In the genomic region with DNA sequence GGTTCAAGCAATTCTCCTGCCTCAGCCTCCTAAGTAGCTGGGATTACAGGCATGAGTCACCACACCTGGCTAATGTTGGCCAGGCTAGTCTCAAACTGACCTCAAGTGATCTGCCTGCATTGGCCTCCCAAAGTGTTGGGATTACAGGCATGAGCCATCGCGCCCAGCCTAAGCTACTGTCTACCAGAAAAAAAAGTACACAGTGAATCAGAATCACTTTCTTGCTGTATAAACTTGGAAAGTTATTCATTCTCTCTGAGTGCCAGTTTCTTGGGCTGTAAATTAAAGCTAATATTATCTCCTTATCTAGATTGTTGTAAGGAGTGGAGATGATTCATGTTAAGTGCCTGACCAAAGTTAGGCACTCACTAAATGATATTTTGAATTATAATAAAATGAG, we compare ENCODE assay signal across 23 cellular contexts.
DNase-seq lines count a peak whose midpoint lies in the region; ATAC-seq, FAIRE-seq and TF ChIP-seq lines count a peak whose summit lies in the region.
"Had no signal": no experiment of that assay in that cellular context is flagged by ENCODE, and none has a peak within 500 bp of the region (broad histone marks: within the 10 kb centered on the region; RNA-seq: fewer than 3 reads in every experiment).

No MANE protein-coding gene starts in this region.

- TF ChIP-seq POLR2A in adrenal gland (IDR thresholded peaks at IDR 0.05), result no peak
- TF ChIP-seq POLR2A in gastroesophageal sphincter (IDR thresholded peaks at IDR 0.05), result no peak

- FAIRE-seq in pancreas (lab: Jason Lieb, UNC), result no peak
- FAIRE-seq: A204.1 had no signal

- H3K36me3 ChIP-seq in adrenal gland (replicated peaks in 1 of 2), result no peaks in the 10 kb centered on the region
- H3K36me3 ChIP-seq in gastroesophageal sphincter, result no peaks in the 10 kb centered on the region
- H3K36me3 ChIP-seq in stomach smooth muscle (ENCODE audit: control insufficient read depth in 2 of 2, insufficient read depth in 2 of 2, low read length in 2 of 2), result no peaks in the 10 kb centered on the region
- no peaks in the 10 kb centered on the region for H3K36me3 ChIP-seq in pancreas
- H3K36me3 ChIP-seq: HAP-1, neural progenitor cell, tibial nerve had no signal

- H3K4me1 ChIP-seq in adrenal gland (replicated peaks in 1 of 2), result peaks cover 0 to 4% of the 10 kb centered on the region in 2 donors
- H3K4me1 ChIP-seq in gastroesophageal sphincter, result peaks cover 5 to 51% (median 19%) of the 10 kb centered on the region in 3 donors
- peaks cover 16% of the 10 kb centered on the region for H3K4me1 ChIP-seq in stomach smooth muscle (ENCODE audit: control insufficient read depth, insufficient read depth, low read length)
- no peaks in the 10 kb centered on the region for H3K4me1 ChIP-seq in pancreas
- H3K4me1 ChIP-seq: HAP-1 had no signal

- H3K9me3 ChIP-seq in adrenal gland (replicated peaks in 1 of 3) (no peaks in the 10 kb centered on the region), gastroesophageal sphincter (peaks cover 0 to 1% (median 0%) of the 10 kb centered on the region in 3 donors), stomach smooth muscle (ENCODE audit: control insufficient read depth in 2 of 2, low read length in 2 of 2) (no peaks in the 10 kb centered on the region), pancreas (no peaks in the 10 kb centered on the region)
- H3K9me3 ChIP-seq: HAP-1 had no signal

- DNase-seq in NCI-H82 (lab: John Stamatoyannopoulos, UW) (peak; percentile 52), NCI-H82 treated with DMSO at 0.1 percent for 48 hours (lab: John Stamatoyannopoulos, UW; ENCODE audit: unreplicated experiment) (no peak), adrenal gland (peak in 4 of 7 donors; percentile 5 to 30 (median 21)), UCSD-AML1 (lab: John Stamatoyannopoulos, UW; ENCODE audit: unreplicated experiment) (no peak), pancreas (no peak), germinal center (ENCODE audit: low spot score) (no peak)
- DNase-seq: activated CD4-positive, alpha-beta T cell treated with anti-CD3 and anti-CD28 coated beads for 4 hours; DMS79 treated with DMSO at 0.1 percent for 48 hours; effector memory CD8-positive, alpha-beta T cell; KG1; NCI-H1092; NCI-H2107; NCI-H69; retina; stimulated activated naive CD4-positive, alpha-beta T cell had no signal

- TF ChIP-seq CTCF in adrenal gland (IDR thresholded peaks at IDR 0.05) (no peak), gastroesophageal sphincter (IDR thresholded peaks at IDR 0.05) (no peak), pancreas (IDR thresholded peaks at IDR 0.05) (no peak)

- no peak overlapping the region for H3K9ac ChIP-seq in stomach smooth muscle (ENCODE audit: low read length in 2 of 2)
- H3K9ac ChIP-seq: neural progenitor cell had no signal

- H3K4me3 ChIP-seq in adrenal gland (no peak overlapping the region), gastroesophageal sphincter (no peak overlapping the region), stomach smooth muscle (ENCODE audit: low read length in 2 of 2) (no peak overlapping the region), pancreas (no peak overlapping the region)
- H3K4me3 ChIP-seq: HAP-1, neural progenitor cell, SK-N-MC, tibial nerve had no signal

- no peaks in the 10 kb centered on the region for H3K27me3 ChIP-seq in adrenal gland
- H3K27me3 ChIP-seq in gastroesophageal sphincter, result no peaks in the 10 kb centered on the region
- H3K27me3 ChIP-seq in stomach smooth muscle (ENCODE audit: control insufficient read depth in 1 of 2, insufficient read depth in 2 of 2, low read length in 2 of 2), result no peaks in the 10 kb centered on the region
- H3K27me3 ChIP-seq in pancreas, result no peaks in the 10 kb centered on the region
- H3K27me3 ChIP-seq: neural progenitor cell, tibial nerve had no signal

- ATAC-seq in gastroesophageal sphincter (peak; percentile 39), pancreas (no peak)
- ATAC-seq: effector memory CD8-positive, alpha-beta T cell; left colon had no signal

- TF ChIP-seq EP300 in gastroesophageal sphincter (IDR thresholded peaks at IDR 0.05), result no peak

- intact Hi-C loops in adrenal gland (cut with DNase I), result no loop called here
- intact Hi-C loops in pancreas (cut with DNase I), result no loop called here

- 64 to 77% (median 66%) methylated on average over 2 of the region's 2 CpGs for WGBS in adrenal gland, 4 donors
- 23 to 71% methylated on average over 2 of the region's 2 CpGs for WGBS in gastroesophageal sphincter (ENCODE audit: low coverage in 1 of 2), 2 donors
- 95 to 97% methylated on average over 2 of the region's 2 CpGs for WGBS in pancreas, 2 donors

- H3K27ac ChIP-seq in adrenal gland, result no peak overlapping the region
- H3K27ac ChIP-seq in gastroesophageal sphincter, result peak overlapping the region; percentile 17 to 72 (median 62)
- peak overlapping the region; percentile 33 for H3K27ac ChIP-seq in stomach smooth muscle (ENCODE audit: low read length)
- no peak overlapping the region for H3K27ac ChIP-seq in pancreas
- H3K27ac ChIP-seq: neural progenitor cell, SK-N-MC had no signal

Comparison
In these comparisons a context has a peak if more than half of its experiments do, and no peak if none do; other contexts are left out.
1. DNase-seq: peak in NCI-H82 (single experiment) and adrenal gland (4 of 7); none in NCI-H82 treated with DMSO at 0.1 percent for 48 hours (single experiment), UCSD-AML1 (single experiment), pancreas (0 of 6) and germinal center (single experiment).
2. H3K27ac ChIP-seq: peak in gastroesophageal sphincter (4 of 4) and stomach smooth muscle (single experiment); none in adrenal gland (0 of 5) and pancreas (0 of 4).